19 cellular contexts compared by ENCODE assay signal in the genomic region with DNA sequence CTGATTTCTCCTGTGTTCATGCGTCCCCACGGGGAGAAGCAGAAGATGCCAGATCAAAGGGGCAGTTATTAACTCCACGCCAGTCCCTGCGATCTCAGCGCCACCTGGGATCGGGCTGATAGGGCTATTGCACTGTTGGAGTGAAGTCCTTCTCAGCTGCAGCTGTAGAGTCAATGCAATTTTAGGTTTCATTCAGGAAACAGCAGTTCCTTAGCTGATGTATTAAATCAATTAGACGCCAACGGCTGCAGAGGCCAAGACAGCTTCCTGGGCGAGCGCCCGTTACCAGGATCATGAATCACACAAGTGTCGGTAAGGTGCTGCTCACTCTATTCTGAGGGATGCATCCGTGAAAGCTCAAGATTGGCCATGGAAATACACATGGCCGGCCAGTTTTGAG. TPM values are rescaled to one million over a fixed set of nuclear protein-coding genes. Genes with fewer than 3 reads are reported as not detected.
A peak's percentile ranks its signal among the peaks of the same experiment; 100 is the strongest.
DNase-seq lines count a peak whose midpoint lies in the region; ATAC-seq and TF ChIP-seq lines count a peak whose summit lies in the region.
"Had no signal": no experiment of that assay in that cellular context is flagged by ENCODE, and none has a peak within 500 bp of the region (broad histone marks: within the 10 kb centered on the region; RNA-seq: fewer than 3 reads in every experiment).

No MANE protein-coding gene starts in this region.

- H2BK5ac ChIP-seq in H9 (ENCODE audit: insufficient read length, low read length), result no peak overlapping the region

- H3K36me3 Mint-ChIP-seq in H9 (ENCODE audit: insufficient read depth in 1 of 3, low read depth in 3 of 3), result peaks cover 2 to 13% (median 4%) of the 10 kb centered on the region in 3 experiments; a peak in 6 of 7 replicates
- H3K36me3 Mint-ChIP-seq: activated CD8-positive, alpha-beta memory T cell treated with anti-CD3 and anti-CD28 coated beads, Interleukin-2, amount 10 ng/mL, durations not matched to agents 7 days and 5 days; CD8-positive, alpha-beta memory T cell; IgD-negative memory B cell had no signal

- no CpG with 5 or more reads among the region's 14 CpGs for WGBS in H9 (ENCODE audit: extremely low coverage, insufficient read length, low lambda C conversion rate)
- WGBS in body of pancreas, 2 donors, result 38 to 63% methylated on average over 13 to 14 of the region's 14 CpGs

- H2BK12ac ChIP-seq in H9 (ENCODE audit: insufficient read length, low read depth, low read length), result no peak overlapping the region

- H3K23me2 ChIP-seq in H9 (ENCODE audit: insufficient read length, low read depth, low read length, poor library complexity, severe bottlenecking), result no peaks in the 10 kb centered on the region

- H3K4me3 Mint-ChIP-seq in H9, result no peak overlapping the region
- H3K4me3 Mint-ChIP-seq: activated CD8-positive, alpha-beta memory T cell treated with anti-CD3 and anti-CD28 coated beads, Interleukin-2, amount 10 ng/mL, durations not matched to agents 7 days and 5 days; CD8-positive, alpha-beta memory T cell; GM23338; IgD-negative memory B cell; WTC11 had no signal

- H3K56ac ChIP-seq in H9 (ENCODE audit: insufficient read length, low read depth, low read length), result no peak overlapping the region

- H3K9me3 ChIP-seq in H9 (ENCODE audit: control insufficient read depth, low read depth, low read length) (no peaks in the 10 kb centered on the region), body of pancreas (no peaks in the 10 kb centered on the region), mucosa of descending colon (no peaks in the 10 kb centered on the region)
- H3K9me3 ChIP-seq: gastrocnemius medialis had no signal

- H3K4me1 ChIP-seq in H9 (ENCODE audit: insufficient read depth, low read length), result no peaks in the 10 kb centered on the region
- H3K4me1 ChIP-seq in body of pancreas, result peaks cover 10% of the 10 kb centered on the region
- no peaks in the 10 kb centered on the region for H3K4me1 ChIP-seq in mucosa of descending colon (ENCODE audit: low read depth)

- H3T11ph ChIP-seq in H9 (ENCODE audit: low read length), result no peak overlapping the region

- no peak overlapping the region for H2AFZ ChIP-seq in H9 (ENCODE audit: low read length)
- H2AFZ ChIP-seq: GM23338 had no signal

- H3K4me2 ChIP-seq in H9 (ENCODE audit: insufficient read depth, insufficient read length, low read length), result no peak overlapping the region
- H3K4me2 ChIP-seq: GM23338 had no signal

- H3K36me3 ChIP-seq in body of pancreas (replicated peaks in 1 of 2; ENCODE audit: insufficient read depth in 1 of 2, low read depth in 2 of 2) (no peaks in the 10 kb centered on the region), mucosa of descending colon (ENCODE audit: low read depth) (no peaks in the 10 kb centered on the region)
- H3K36me3 ChIP-seq: gastrocnemius medialis had no signal

- H2BK20ac ChIP-seq in H9 (ENCODE audit: low read depth, low read length, poor library complexity, severe bottlenecking), result no peak overlapping the region

- H3K79me2 ChIP-seq in H9 (ENCODE audit: insufficient read depth, low read length), result no peaks in the 10 kb centered on the region

- TF ChIP-seq CTCF in H9 (conservative IDR thresholded peaks at IDR 0.05), result no peak
- no peak for TF ChIP-seq CTCF in body of pancreas (IDR thresholded peaks at IDR 0.05)
- TF ChIP-seq CTCF in mucosa of descending colon (IDR thresholded peaks at IDR 0.05), result no peak

- peak; percentile 27 for ATAC-seq in body of pancreas
- no peak for ATAC-seq in mucosa of descending colon
- no peak for ATAC-seq in GM21367 (IDR thresholded peaks at IDR 0.05; ENCODE audit: unreplicated experiment)
- ATAC-seq: activated CD8-positive, alpha-beta memory T cell treated with anti-CD3 and anti-CD28 coated beads, Interleukin-2, amount 10 ng/mL, durations not matched to agents 7 days and 5 days had no signal

- H2BK15ac ChIP-seq in H9 (ENCODE audit: low read depth, low read length), result no peak overlapping the region

- no peak overlapping the region for H2AK5ac ChIP-seq in H9 (ENCODE audit: insufficient read length, low read length)

- H3K9me3 Mint-ChIP-seq in H9, result peaks cover 10 to 12% of the 10 kb centered on the region in 2 experiments

- no peak overlapping the region for H4K8ac ChIP-seq in H9 (replicated peaks; ENCODE audit: insufficient read length, low read depth, low read length)

- H4K5ac ChIP-seq in H9 (ENCODE audit: insufficient read length, low read depth, low read length), result no peak overlapping the region

- no peak overlapping the region for H3K23ac ChIP-seq in H9 (ENCODE audit: insufficient read length, low read depth, low read length)

- intact Hi-C loops in body of pancreas (cut with DNase I) (no loop called here), posterior vena cava (cut with DNase I) (no loop called here), mucosa of descending colon (cut with DNase I, micrococcal nuclease) (no loop called here)

- H3K4me1 Mint-ChIP-seq in H9, result peaks cover 25 to 27% of the 10 kb centered on the region in 2 experiments
- H3K4me1 Mint-ChIP-seq: activated CD8-positive, alpha-beta memory T cell treated with anti-CD3 and anti-CD28 coated beads, Interleukin-2, amount 10 ng/mL, durations not matched to agents 7 days and 5 days had no signal

- H3K4ac ChIP-seq in H9 (ENCODE audit: low read depth, low read length), result no peak overlapping the region

- TF ChIP-seq POLR2A in body of pancreas (IDR thresholded peaks at IDR 0.05), result no peak

- H3K27ac Mint-ChIP-seq in H9, result no peak overlapping the region
- H3K27ac Mint-ChIP-seq: activated CD8-positive, alpha-beta memory T cell treated with anti-CD3 and anti-CD28 coated beads, Interleukin-2, amount 10 ng/mL, durations not matched to agents 7 days and 5 days; GM23338; IgD-negative memory B cell; WTC11 had no signal

- no peak overlapping the region for H3K18ac ChIP-seq in H9 (ENCODE audit: insufficient read length, low read depth, low read length)

- no peak overlapping the region for H3K9ac ChIP-seq in H9 (ENCODE audit: extremely low read depth, insufficient read length, low read length)

- H3K4me3 ChIP-seq in body of pancreas, result no peak overlapping the region
- H3K4me3 ChIP-seq in mucosa of descending colon, result no peak overlapping the region
- H3K4me3 ChIP-seq: gastrocnemius medialis, GM23338 had no signal

- H3K14ac ChIP-seq in H9 (ENCODE audit: insufficient read depth, low read length), result no peak overlapping the region

- H3K79me1 ChIP-seq in H9 (ENCODE audit: insufficient read depth, low read depth, low read length, poor library complexity, severe bottlenecking), result no peaks in the 10 kb centered on the region

- H4K91ac ChIP-seq in H9 (ENCODE audit: insufficient read length, low read depth, low read length), result no peak overlapping the region

- no peak overlapping the region for H2BK120ac ChIP-seq in H9 (ENCODE audit: low read depth, low read length, poor library complexity, severe bottlenecking)

- H3K27ac ChIP-seq in H9 (ENCODE audit: insufficient read length, low read depth, low read length), result no peak overlapping the region
- H3K27ac ChIP-seq in body of pancreas, result no peak overlapping the region
- H3K27ac ChIP-seq: gastrocnemius medialis had no signal

- no peaks in the 10 kb centered on the region for H4K20me1 ChIP-seq in H9 (ENCODE audit: control insufficient read depth, insufficient read depth, insufficient read length)

- H3K27me3 Mint-ChIP-seq in H9 (ENCODE audit: low read depth), result peaks cover 18% of the 10 kb centered on the region

- no peaks in the 10 kb centered on the region for H3K27me3 ChIP-seq in H9 (ENCODE audit: insufficient read depth, low read length)
- H3K27me3 ChIP-seq in body of pancreas, result no peaks in the 10 kb centered on the region

- peak; percentile 32 for DNase-seq in H9
- peak; percentile 60 for DNase-seq in NCI-H69 (lab: John Stamatoyannopoulos, UW)
- peak in 1 of 4 donors; percentile 20 for DNase-seq in body of pancreas
- DNase-seq in posterior vena cava (ENCODE audit: low spot score), result peak; percentile 75
- no peak for DNase-seq in hypothalamus (lab: John Stamatoyannopoulos, UW)
- no peak for DNase-seq in mucosa of descending colon
- no peak for DNase-seq in HK-2 (ENCODE audit: unreplicated experiment)
- DNase-seq: activated CD8-positive, alpha-beta memory T cell treated with anti-CD3 and anti-CD28 coated beads, Interleukin-2, amount 10 ng/mL, durations not matched to agents 7 days and 5 days; activated naive CD4-positive, alpha-beta T cell treated with Interleukin-2 at 50 U/mL for 16 hours; CD8-positive, alpha-beta memory T cell; effector CD8-positive, alpha-beta T cell; gastrocnemius medialis; GF-D8; NCI-H2171; stimulated activated CD4-positive, alpha-beta T cell treated with anti-CD3 and anti-CD28 coated beads, Interleukin-4, amount 100 ng/mL, for 4 hours had no signal

RNA-seq across cellular contexts. Expression of a gene that starts 19.1 kb away (rescaled TPM):
- total RNA-seq in H9 (2021) (6.0 and 6.3 TPM in 2 replicates), body of pancreas (under 1 TPM in 1 of 2 donors, not detected in 1; 0.26 TPM), posterior vena cava (not detected), mucosa of descending colon (under 1 TPM; 0.07 to 0.47 (median 0.26) TPM)
- total RNA-seq: activated CD8-positive, alpha-beta memory T cell treated with anti-CD3 and anti-CD28 coated beads, Interleukin-2, amount 10 ng/mL, durations not matched to agents 7 days and 5 days; CD8-positive, alpha-beta memory T cell; gastrocnemius medialis had no signal

Comparison
In these comparisons a context has a peak if more than half of its experiments do, and no peak if none do; other contexts are left out.
1. DNase-seq: peak in H9 (single experiment), NCI-H69 (single experiment) and posterior vena cava (single experiment); none in hypothalamus (0 of 51), mucosa of descending colon (0 of 3) and HK-2 (single experiment).